8 cellular contexts compared by ENCODE assay signal in the genomic region with DNA sequence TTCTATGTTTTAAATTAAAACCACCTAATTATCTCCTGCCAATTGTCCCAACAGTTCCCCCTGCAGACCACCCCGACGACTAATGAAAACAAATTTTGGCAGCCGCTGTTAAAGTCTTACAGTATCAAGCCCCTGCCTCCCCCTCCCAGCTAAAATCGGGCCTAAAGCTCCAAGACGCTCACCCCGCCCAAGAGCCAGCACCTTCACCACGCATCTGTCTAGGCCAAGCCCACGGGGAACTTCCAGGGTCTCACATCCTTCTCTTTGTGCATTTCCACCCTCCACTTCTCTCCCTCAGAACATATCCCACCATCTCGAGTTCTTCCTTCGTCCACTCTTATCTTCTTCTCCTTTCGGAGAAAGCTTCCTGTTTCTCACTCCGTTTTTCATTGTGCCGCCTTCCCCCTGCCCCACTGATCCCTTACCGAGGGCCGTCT. TPM values are rescaled to one million over a fixed set of nuclear protein-coding genes. Genes with fewer than 3 reads are reported as not detected.
DNase-seq lines count a peak whose midpoint lies in the region; TF ChIP-seq lines count a peak whose summit lies in the region.

No MANE protein-coding gene starts in this region.

- intact Hi-C loops in transverse colon (cut with DNase I; ENCODE audit: low total_unique reads): no loop called here

- peaks cover 8% of the 10 kb centered on the region for H3K4me1 ChIP-seq in HUES6 (ENCODE audit: control insufficient read depth, insufficient read depth, low read length)
- peaks cover 11 to 38% of the 10 kb centered on the region in 2 donors for H3K4me1 ChIP-seq in muscle layer of duodenum (ENCODE audit: control insufficient read depth in 1 of 2, insufficient read depth in 2 of 2, low read length in 2 of 2)
- peaks cover 16 to 43% (median 35%) of the 10 kb centered on the region in 4 donors for H3K4me1 ChIP-seq in transverse colon

- no peak for TF ChIP-seq CTCF in transverse colon (IDR thresholded peaks at IDR 0.05)

- DNase-seq in NCI-H510A treated with DMSO at 0.1 percent for 48 hours (lab: John Stamatoyannopoulos, UW) (peak; percentile 3), NCI-H510A (lab: John Stamatoyannopoulos, UW) (no peak), T-helper 1 cell (peak in 4 of 5 donors; percentile 13 to 22 (median 16)), dermis blood vessel endothelial cell (peak; percentile 51), transverse colon (peak; percentile 35), CD1c-positive myeloid dendritic cell (ENCODE audit: extremely low spot score) (no peak)

- TF ChIP-seq POLR2A in transverse colon (IDR thresholded peaks at IDR 0.05): no peak

- H3K4me3 ChIP-seq in HUES6 (ENCODE audit: low read depth, low read length) (peak overlapping the region; percentile 98), muscle layer of duodenum (ENCODE audit: low read depth in 1 of 2, low read length in 2 of 2) (peak overlapping the region; percentile 99 to 100), transverse colon (peak overlapping the region; percentile 67 to 98 (median 86))

- H3K27me3 ChIP-seq in HUES6 (ENCODE audit: control insufficient read depth, insufficient read depth, low read length) (no peaks in the 10 kb centered on the region), muscle layer of duodenum (ENCODE audit: low read depth, low read length) (no peaks in the 10 kb centered on the region), transverse colon (no peaks in the 10 kb centered on the region)

- TF ChIP-seq EP300 in transverse colon (IDR thresholded peaks at IDR 0.05; ENCODE audit: low read depth): no peak

- H3K9me3 ChIP-seq in HUES6 (ENCODE audit: control insufficient read depth, insufficient read depth, low read depth, low read length): no peaks in the 10 kb centered on the region
- H3K9me3 ChIP-seq in muscle layer of duodenum (ENCODE audit: control insufficient read depth in 1 of 2, low read length in 2 of 2): no peaks in the 10 kb centered on the region
- no peaks in the 10 kb centered on the region for H3K9me3 ChIP-seq in transverse colon

- H3K36me3 ChIP-seq in HUES6 (ENCODE audit: control insufficient read depth, insufficient read depth, low read length): peaks cover 58% of the 10 kb centered on the region
- peaks cover 3 to 21% of the 10 kb centered on the region in 2 donors for H3K36me3 ChIP-seq in muscle layer of duodenum (ENCODE audit: control insufficient read depth in 1 of 2, insufficient read depth in 2 of 2, low read length in 2 of 2)
- peaks cover 0 to 3% (median 0%) of the 10 kb centered on the region in 4 donors for H3K36me3 ChIP-seq in transverse colon

- peak overlapping the region; percentile 100 for H3K27ac ChIP-seq in HUES6 (ENCODE audit: low read depth, low read length)
- peak overlapping the region; percentile 95 for H3K27ac ChIP-seq in muscle layer of duodenum (ENCODE audit: low read length)
- H3K27ac ChIP-seq in transverse colon: peak overlapping the region; percentile 96 to 99 (median 98)

- in situ Hi-C loops in transverse colon (cut with MboI; ENCODE audit: low pct_ligation_motif_present in 1 of 4, low pct_unique_long_range_greater_than_20kb in 1 of 4, low sequenced_read_pairs in 3 of 4): no loop called here

- 0 to 1% methylated on average over 9 to 15 of the region's 15 CpGs for WGBS in transverse colon (ENCODE audit: low coverage in 1 of 2), 2 donors

- H3K9ac ChIP-seq in HUES6 (ENCODE audit: low read length): peak overlapping the region; percentile 100

RNA-seq across cellular contexts. Expression of a gene that starts 0.4 kb away (rescaled TPM):
- total RNA-seq in dermis blood vessel endothelial cell: 134 and 159 TPM in 2 replicates
- total RNA-seq in transverse colon: 100 to 1,000 TPM in 2 of 4 donors, 10 to 100 TPM in 2; 21.7 to 124 (median 104) TPM

RNA-seq across cellular contexts. Expression of a gene that starts 1.6 kb away (rescaled TPM):
- 29.6 and 41.4 TPM in 2 replicates for total RNA-seq in dermis blood vessel endothelial cell
- total RNA-seq in transverse colon: 10 to 100 TPM; 11.2 to 28.3 (median 22.0) TPM

Comparison
In these comparisons a context has a peak if more than half of its experiments do, and no peak if none do; other contexts are left out.
1. DNase-seq: peak in NCI-H510A treated with DMSO at 0.1 percent for 48 hours (single experiment), T-helper 1 cell (4 of 5), dermis blood vessel endothelial cell (single experiment) and transverse colon (single experiment); none in NCI-H510A (single experiment) and CD1c-positive myeloid dendritic cell (single experiment).
2. Peak in every context shown above with its lines, with median percentiles within 50 percentile points of each other: H3K27ac ChIP-seq and H3K4me3 ChIP-seq.